8 cellular contexts compared by ENCODE assay signal in genomic region chr1:224432672-224433040, GRCh38. TPM values are rescaled to one million over a fixed set of nuclear protein-coding genes. Genes with fewer than 3 reads are reported as not detected.
A peak's percentile ranks its signal among the peaks of the same experiment; 100 is the strongest.
DNase-seq lines count a peak whose midpoint lies in the region; ATAC-seq and TF ChIP-seq lines count a peak whose summit lies in the region.

No MANE protein-coding gene starts in this region.

- DNase-seq in HuH-7 (ENCODE audit: low spot score): peak; percentile 17
- no peak for DNase-seq in activated naive CD8-positive, alpha-beta T cell treated with anti-CD3 and anti-CD28 coated beads, Interleukin-2, amount 50 U/mL, for 24 hours
- DNase-seq in smooth muscle cell (lab: John Stamatoyannopoulos, UW; ENCODE audit: unreplicated experiment): no peak
- no peak for DNase-seq in NCI-H1092 (lab: John Stamatoyannopoulos, UW)

- H3K79me2 ChIP-seq in smooth muscle cell (ENCODE audit: low read depth): peaks cover 90% of the 10 kb centered on the region

- H3K4me1 ChIP-seq in BLaER1 treated with 17β-estradiol and CSF1 and Interleukin-3, amounts not matched to agents 10 nM and 100 nM: peaks cover 34 to 59% (median 50%) of the 10 kb centered on the region in 10 experiments
- H3K4me1 ChIP-seq in smooth muscle cell (ENCODE audit: low read depth): peaks cover 46% of the 10 kb centered on the region

- H3K27me3 ChIP-seq in BLaER1 treated with 17β-estradiol and CSF1 and Interleukin-3, amounts not matched to agents 10 nM and 100 nM: no peaks in the 10 kb centered on the region
- H3K27me3 ChIP-seq in smooth muscle cell (ENCODE audit: low read depth): no peaks in the 10 kb centered on the region

- H3K27ac ChIP-seq in BLaER1 treated with 17β-estradiol and CSF1 and Interleukin-3, amounts not matched to agents 10 nM and 100 nM: peak overlapping the region; percentile 82 to 91 (median 88); a peak in 21 of 22 replicates
- H3K27ac ChIP-seq in smooth muscle cell (ENCODE audit: low read depth): peak overlapping the region; percentile 71

- peak overlapping the region; percentile 80 to 98 (median 90) for H3K4me2 ChIP-seq in BLaER1 treated with 17β-estradiol and CSF1 and Interleukin-3, amounts not matched to agents 10 nM and 100 nM
- peak overlapping the region; percentile 97 for H3K4me2 ChIP-seq in smooth muscle cell

- no peaks in the 10 kb centered on the region for H3K27me3 Mint-ChIP-seq in activated naive CD8-positive, alpha-beta T cell treated with anti-CD3 and anti-CD28 coated beads, Interleukin-2, amount 50 U/mL, for 24 hours

- H3F3A ChIP-seq in smooth muscle cell (ENCODE audit: low read depth): peaks cover 20% of the 10 kb centered on the region

- H3K36me3 ChIP-seq in BLaER1 treated with 17β-estradiol and CSF1 and Interleukin-3, amounts not matched to agents 10 nM and 100 nM: peaks cover 21 to 31% (median 27%) of the 10 kb centered on the region in 11 experiments
- H3K36me3 ChIP-seq in smooth muscle cell (ENCODE audit: low read depth): no peaks in the 10 kb centered on the region

- H3K9me3 Mint-ChIP-seq in activated naive CD8-positive, alpha-beta T cell treated with anti-CD3 and anti-CD28 coated beads, Interleukin-2, amount 50 U/mL, for 24 hours: no peaks in the 10 kb centered on the region

- peaks cover 33% of the 10 kb centered on the region for H3K36me3 Mint-ChIP-seq in activated naive CD8-positive, alpha-beta T cell treated with anti-CD3 and anti-CD28 coated beads, Interleukin-2, amount 50 U/mL, for 24 hours (ENCODE audit: low read depth)

- H3K9ac ChIP-seq in BLaER1 treated with 17β-estradiol and CSF1 and Interleukin-3, amounts not matched to agents 10 nM and 100 nM: peak overlapping the region; percentile 86 to 96 (median 93)
- H3K9ac ChIP-seq in smooth muscle cell (ENCODE audit: low read depth): peak overlapping the region; percentile 92

- no peaks in the 10 kb centered on the region for H3K9me3 ChIP-seq in BLaER1 treated with 17β-estradiol and CSF1 and Interleukin-3, amounts not matched to agents 10 nM and 100 nM (replicated peaks in 1 of 11)
- H3K9me3 ChIP-seq in smooth muscle cell (replicated peaks; ENCODE audit: low read depth): no peaks in the 10 kb centered on the region

- H3K4me3 Mint-ChIP-seq in activated naive CD8-positive, alpha-beta T cell treated with anti-CD3 and anti-CD28 coated beads, Interleukin-2, amount 50 U/mL, for 24 hours: peak overlapping the region; percentile 95

- peaks cover 13 to 60% (median 51%) of the 10 kb centered on the region in 11 experiments for H4K20me1 ChIP-seq in BLaER1 treated with 17β-estradiol and CSF1 and Interleukin-3, amounts not matched to agents 10 nM and 100 nM
- H4K20me1 ChIP-seq in smooth muscle cell (ENCODE audit: low read depth): peaks cover 65% of the 10 kb centered on the region

- peak overlapping the region; percentile 73 to 89 (median 84) for H3K4me3 ChIP-seq in BLaER1 treated with 17β-estradiol and CSF1 and Interleukin-3, amounts not matched to agents 10 nM and 100 nM
- peak overlapping the region; percentile 79 for H3K4me3 ChIP-seq in iPS-11a (ENCODE audit: low read depth, low read length)
- peak overlapping the region; percentile 90 for H3K4me3 ChIP-seq in smooth muscle cell

- no peak for ATAC-seq in activated naive CD8-positive, alpha-beta T cell treated with anti-CD3 and anti-CD28 coated beads, Interleukin-2, amount 50 U/mL, for 24 hours
- no peak for ATAC-seq in HG03442 (IDR thresholded peaks at IDR 0.05; ENCODE audit: unreplicated experiment)
- ATAC-seq in GM19328 (IDR thresholded peaks at IDR 0.05; ENCODE audit: unreplicated experiment): no peak

- no peak overlapping the region for H2AFZ ChIP-seq in smooth muscle cell (ENCODE audit: low read depth)

- no peak for TF ChIP-seq CTCF in smooth muscle cell (IDR thresholded peaks at IDR 0.05; ENCODE audit: borderline replicate concordance, insufficient read depth, poor library complexity, severe bottlenecking)

- H3K4me1 Mint-ChIP-seq in activated naive CD8-positive, alpha-beta T cell treated with anti-CD3 and anti-CD28 coated beads, Interleukin-2, amount 50 U/mL, for 24 hours: peaks cover 73% of the 10 kb centered on the region

- 11% methylated on average over 6 of the region's 6 CpGs for WGBS in smooth muscle cell (ENCODE audit: low lambda C conversion rate)

- peak overlapping the region; percentile 88 for H3K27ac Mint-ChIP-seq in activated naive CD8-positive, alpha-beta T cell treated with anti-CD3 and anti-CD28 coated beads, Interleukin-2, amount 50 U/mL, for 24 hours

RNA-seq across cellular contexts. Expression of gene WDR26, which starts 1.9 kb away (rescaled TPM):
- total RNA-seq in smooth muscle cell: 79.5 and 81.4 TPM in 2 replicates
- polyA plus RNA-seq in smooth muscle cell: 8.6 and 12.0 TPM in 2 replicates
